Comparison of ENCODE assay signal across 2 cellular contexts in the genomic region with DNA sequence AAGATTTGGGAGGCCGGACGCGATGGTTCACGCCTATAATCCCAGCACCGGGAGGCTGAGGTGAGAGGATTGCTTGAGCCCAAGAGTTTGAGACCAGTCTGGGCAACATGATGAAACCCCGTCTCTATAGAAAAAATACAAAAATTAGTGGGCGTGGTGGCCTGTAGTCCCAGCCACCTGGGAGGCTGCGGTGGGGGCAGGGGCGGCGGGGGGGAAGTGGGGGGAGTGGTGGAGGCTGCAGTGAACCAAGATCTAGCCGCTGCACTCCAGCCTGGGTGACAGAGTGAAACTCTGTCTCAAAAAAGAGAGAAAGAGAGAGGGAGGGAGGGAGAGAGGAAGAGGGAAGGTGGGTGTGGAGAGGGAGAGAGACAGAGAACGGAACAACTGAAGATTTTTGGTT.
TF ChIP-seq lines count a peak whose summit lies in the region.

No MANE protein-coding gene starts in this region.

TF ChIP-seq in SK-N-SH, 30 proteins besides CTCF, POLR2A, EP300 and RAD21:
- TF ChIP-seq, protein P1, sequence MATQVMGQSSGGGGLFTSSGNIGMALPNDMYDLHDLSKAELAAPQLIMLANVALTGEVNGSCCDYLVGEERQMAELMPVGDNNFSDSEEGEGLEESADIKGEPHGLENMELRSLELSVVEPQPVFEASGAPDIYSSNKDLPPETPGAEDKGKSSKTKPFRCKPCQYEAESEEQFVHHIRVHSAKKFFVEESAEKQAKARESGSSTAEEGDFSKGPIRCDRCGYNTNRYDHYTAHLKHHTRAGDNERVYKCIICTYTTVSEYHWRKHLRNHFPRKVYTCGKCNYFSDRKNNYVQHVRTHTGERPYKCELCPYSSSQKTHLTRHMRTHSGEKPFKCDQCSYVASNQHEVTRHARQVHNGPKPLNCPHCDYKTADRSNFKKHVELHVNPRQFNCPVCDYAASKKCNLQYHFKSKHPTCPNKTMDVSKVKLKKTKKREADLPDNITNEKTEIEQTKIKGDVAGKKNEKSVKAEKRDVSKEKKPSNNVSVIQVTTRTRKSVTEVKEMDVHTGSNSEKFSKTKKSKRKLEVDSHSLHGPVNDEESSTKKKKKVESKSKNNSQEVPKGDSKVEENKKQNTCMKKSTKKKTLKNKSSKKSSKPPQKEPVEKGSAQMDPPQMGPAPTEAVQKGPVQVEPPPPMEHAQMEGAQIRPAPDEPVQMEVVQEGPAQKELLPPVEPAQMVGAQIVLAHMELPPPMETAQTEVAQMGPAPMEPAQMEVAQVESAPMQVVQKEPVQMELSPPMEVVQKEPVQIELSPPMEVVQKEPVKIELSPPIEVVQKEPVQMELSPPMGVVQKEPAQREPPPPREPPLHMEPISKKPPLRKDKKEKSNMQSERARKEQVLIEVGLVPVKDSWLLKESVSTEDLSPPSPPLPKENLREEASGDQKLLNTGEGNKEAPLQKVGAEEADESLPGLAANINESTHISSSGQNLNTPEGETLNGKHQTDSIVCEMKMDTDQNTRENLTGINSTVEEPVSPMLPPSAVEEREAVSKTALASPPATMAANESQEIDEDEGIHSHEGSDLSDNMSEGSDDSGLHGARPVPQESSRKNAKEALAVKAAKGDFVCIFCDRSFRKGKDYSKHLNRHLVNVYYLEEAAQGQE (IDR thresholded peaks at IDR 0.05; ENCODE audit: low read depth, low read length), result no peak
- no peak for TF ChIP-seq MEF2A (IDR thresholded peaks at IDR 0.05; ENCODE audit: borderline replicate concordance, low read depth)
- TF ChIP-seq TAF1 (IDR thresholded peaks at IDR 0.05; ENCODE audit: borderline replicate concordance, low read depth, low read length), result no peak
- no peak for TF ChIP-seq YY1 (IDR thresholded peaks at IDR 0.05; ENCODE audit: low read depth)
- TF ChIP-seq, protein P2, sequence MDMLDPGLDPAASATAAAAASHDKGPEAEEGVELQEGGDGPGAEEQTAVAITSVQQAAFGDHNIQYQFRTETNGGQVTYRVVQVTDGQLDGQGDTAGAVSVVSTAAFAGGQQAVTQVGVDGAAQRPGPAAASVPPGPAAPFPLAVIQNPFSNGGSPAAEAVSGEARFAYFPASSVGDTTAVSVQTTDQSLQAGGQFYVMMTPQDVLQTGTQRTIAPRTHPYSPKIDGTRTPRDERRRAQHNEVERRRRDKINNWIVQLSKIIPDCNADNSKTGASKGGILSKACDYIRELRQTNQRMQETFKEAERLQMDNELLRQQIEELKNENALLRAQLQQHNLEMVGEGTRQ (IDR thresholded peaks at IDR 0.05; ENCODE audit: borderline replicate concordance, low read depth, low read length), result no peak
- no peak for TF ChIP-seq FOXM1 (IDR thresholded peaks at IDR 0.05; ENCODE audit: low read depth)
- TF ChIP-seq SIN3A (IDR thresholded peaks at IDR 0.05; ENCODE audit: borderline replicate concordance, low read depth, low read length), result no peak

TF ChIP-seq in SK-N-SH treated with all-trans-retinoic acid at 6 μM for 48 hours, 23 proteins besides CTCF, POLR2A, EP300 and RAD21 (continued from another document):
- TF ChIP-seq, protein P3, sequence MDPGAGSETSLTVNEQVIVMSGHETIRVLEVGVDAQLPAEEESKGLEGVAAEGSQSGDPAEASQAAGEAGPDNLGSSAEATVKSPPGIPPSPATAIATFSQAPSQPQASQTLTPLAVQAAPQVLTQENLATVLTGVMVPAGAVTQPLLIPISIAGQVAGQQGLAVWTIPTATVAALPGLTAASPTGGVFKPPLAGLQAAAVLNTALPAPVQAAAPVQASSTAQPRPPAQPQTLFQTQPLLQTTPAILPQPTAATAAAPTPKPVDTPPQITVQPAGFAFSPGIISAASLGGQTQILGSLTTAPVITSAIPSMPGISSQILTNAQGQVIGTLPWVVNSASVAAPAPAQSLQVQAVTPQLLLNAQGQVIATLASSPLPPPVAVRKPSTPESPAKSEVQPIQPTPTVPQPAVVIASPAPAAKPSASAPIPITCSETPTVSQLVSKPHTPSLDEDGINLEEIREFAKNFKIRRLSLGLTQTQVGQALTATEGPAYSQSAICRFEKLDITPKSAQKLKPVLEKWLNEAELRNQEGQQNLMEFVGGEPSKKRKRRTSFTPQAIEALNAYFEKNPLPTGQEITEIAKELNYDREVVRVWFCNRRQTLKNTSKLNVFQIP (CRISPR knock-in tag; IDR thresholded peaks at IDR 0.05; ENCODE audit: borderline replicate concordance, low read depth), result no peak
- TF ChIP-seq ZNF565 (CRISPR knock-in tag; conservative IDR thresholded peaks at IDR 0.05; ENCODE audit: low read depth) (no peak), SNAI2 (CRISPR knock-in tag; IDR thresholded peaks at IDR 0.05) (no peak)
